8 cellular contexts compared by ENCODE assay signal in genomic region chrX:54182864-54183613, GRCh38. TPM values are rescaled to one million over a fixed set of nuclear protein-coding genes. Genes with fewer than 3 reads are reported as not detected.
A peak's percentile ranks its signal among the peaks of the same experiment; 100 is the strongest.
DNase-seq lines count a peak whose midpoint lies in the region; ATAC-seq lines count a peak whose summit lies in the region.

Gene FAM120C, minus strand, starts transcription at chrX:54183254. Its CDS starts 56 bp downstream, at chrX:54183198.

- ATAC-seq in GM21528 (IDR thresholded peaks at IDR 0.05; ENCODE audit: low FRiP score, unreplicated experiment): peak; percentile 66
- peak; percentile 79 for ATAC-seq in naive thymus-derived CD4-positive, alpha-beta T cell
- ATAC-seq in stimulated activated effector memory CD8-positive, alpha-beta T cell treated with anti-CD3 and anti-CD28 coated beads, Interleukin-12 subunit alpha, Interleukin-12 subunit beta, amount 100 ng/mL, for 72 hours: peak; percentile 64

- CTCF ChIA-PET in naive thymus-derived CD4-positive, alpha-beta T cell (lab: Charles Lee): interaction anchor here (0.8 kb wide), 1 partner anchor 140 kb away, joined by 3 read pairs; no protein-coding TSS in a partner anchor

- peak within 1 kb of the TSS; percentile 78 for H3K27ac ChIP-seq in naive thymus-derived CD4-positive, alpha-beta T cell (ENCODE audit: low read depth, low read length)

- H3K27ac Mint-ChIP-seq in activated T-helper 1 cell treated with anti-CD3 and anti-CD28 coated beads, Interleukin-12 subunit alpha, Interleukin-12 subunit beta, Interleukin-2, Interleukin-4 antibody, amounts not matched to agents 30 ng/mL and 10 ng/mL and 1 ng/mL, durations not matched to agents 14 hours and 24 hours and 36 hours: peak within 1 kb of the TSS; percentile 91
- H3K27ac Mint-ChIP-seq in naive thymus-derived CD4-positive, alpha-beta T cell: peak within 1 kb of the TSS; percentile 81 to 91 (median 88)
- H3K27ac Mint-ChIP-seq in stimulated activated effector memory CD8-positive, alpha-beta T cell treated with anti-CD3 and anti-CD28 coated beads, Interleukin-12 subunit alpha, Interleukin-12 subunit beta, amount 100 ng/mL, for 72 hours: peak within 1 kb of the TSS; percentile 81

- H3K4me3 ChIP-seq in naive thymus-derived CD4-positive, alpha-beta T cell (ENCODE audit: low read length): peak within 1 kb of the TSS; percentile 62

- peaks cover 21% of the 10 kb centered on the region for H3K36me3 Mint-ChIP-seq in activated T-helper 1 cell treated with anti-CD3 and anti-CD28 coated beads, Interleukin-12 subunit alpha, Interleukin-12 subunit beta, Interleukin-2, Interleukin-4 antibody, amounts not matched to agents 30 ng/mL and 10 ng/mL and 1 ng/mL, durations not matched to agents 14 hours and 24 hours and 36 hours (ENCODE audit: low read depth)
- peaks cover 0 to 14% (median 0%) of the 10 kb centered on the region in 5 donors for H3K36me3 Mint-ChIP-seq in naive thymus-derived CD4-positive, alpha-beta T cell
- H3K36me3 Mint-ChIP-seq in stimulated activated effector memory CD8-positive, alpha-beta T cell treated with anti-CD3 and anti-CD28 coated beads, Interleukin-12 subunit alpha, Interleukin-12 subunit beta, amount 100 ng/mL, for 72 hours: peaks cover 36% of the 10 kb centered on the region

- H3K27me3 ChIP-seq in naive thymus-derived CD4-positive, alpha-beta T cell (ENCODE audit: control insufficient read depth in 2 of 2, insufficient read depth in 2 of 2, low read length in 2 of 2): no peaks in the 10 kb centered on the region

- H3K4me1 ChIP-seq in naive thymus-derived CD4-positive, alpha-beta T cell (ENCODE audit: control insufficient read depth in 2 of 2, insufficient read depth in 2 of 2, low read length in 2 of 2): peaks cover 22 to 27% of the 10 kb centered on the region in 2 donors

- H3K36me3 ChIP-seq in naive thymus-derived CD4-positive, alpha-beta T cell (ENCODE audit: control insufficient read depth in 2 of 3, insufficient read depth in 3 of 3, low read length in 3 of 3): no peaks in the 10 kb centered on the region

- intact Hi-C loops in activated T-helper 1 cell treated with anti-CD3 and anti-CD28 coated beads, Interleukin-12 subunit alpha, Interleukin-12 subunit beta, Interleukin-2, Interleukin-4 antibody, amounts not matched to agents 30 ng/mL and 10 ng/mL and 1 ng/mL, durations not matched to agents 14 hours and 24 hours and 36 hours (cut with micrococcal nuclease): loop anchor here (1.0 to 5.0 kb wide), 11 partner anchors 139 to 1534 kb away; partner anchors contain the start of genes APEX2, GNL3L, PHF8 and RIBC1
- intact Hi-C loops in naive thymus-derived CD4-positive, alpha-beta T cell (cut with micrococcal nuclease): loop anchor here (1.0 to 5.0 kb wide), 15 partner anchors 139 to 1534 kb away; partner anchors contain the start of genes APEX2 (in 2 of the 2), GNL3L (in 2 of the 2), PHF8 (in 2 of the 2) and RIBC1 (in 2 of the 2)

- peak within 1 kb of the TSS; percentile 90 for H3K4me3 Mint-ChIP-seq in activated T-helper 1 cell treated with anti-CD3 and anti-CD28 coated beads, Interleukin-12 subunit alpha, Interleukin-12 subunit beta, Interleukin-2, Interleukin-4 antibody, amounts not matched to agents 30 ng/mL and 10 ng/mL and 1 ng/mL, durations not matched to agents 14 hours and 24 hours and 36 hours
- peak within 1 kb of the TSS; percentile 70 to 92 (median 88) for H3K4me3 Mint-ChIP-seq in naive thymus-derived CD4-positive, alpha-beta T cell
- H3K4me3 Mint-ChIP-seq in stimulated activated effector memory CD8-positive, alpha-beta T cell treated with anti-CD3 and anti-CD28 coated beads, Interleukin-12 subunit alpha, Interleukin-12 subunit beta, amount 100 ng/mL, for 72 hours: peak within 1 kb of the TSS; percentile 76

- H3K27me3 Mint-ChIP-seq in activated T-helper 1 cell treated with anti-CD3 and anti-CD28 coated beads, Interleukin-12 subunit alpha, Interleukin-12 subunit beta, Interleukin-2, Interleukin-4 antibody, amounts not matched to agents 30 ng/mL and 10 ng/mL and 1 ng/mL, durations not matched to agents 14 hours and 24 hours and 36 hours (ENCODE audit: insufficient read depth): no peaks in the 10 kb centered on the region
- H3K27me3 Mint-ChIP-seq in naive thymus-derived CD4-positive, alpha-beta T cell: no peaks in the 10 kb centered on the region

- in situ Hi-C loops in KBM-7 (cut with MboI; ENCODE audit: low pct_unique_long_range_greater_than_20kb, low sequenced_read_pairs): no loop called here

- H3K4me1 Mint-ChIP-seq in activated T-helper 1 cell treated with anti-CD3 and anti-CD28 coated beads, Interleukin-12 subunit alpha, Interleukin-12 subunit beta, Interleukin-2, Interleukin-4 antibody, amounts not matched to agents 30 ng/mL and 10 ng/mL and 1 ng/mL, durations not matched to agents 14 hours and 24 hours and 36 hours (ENCODE audit: low read depth): peaks cover 40% of the 10 kb centered on the region
- peaks cover 30 to 41% (median 39%) of the 10 kb centered on the region in 7 donors for H3K4me1 Mint-ChIP-seq in naive thymus-derived CD4-positive, alpha-beta T cell
- peaks cover 42% of the 10 kb centered on the region for H3K4me1 Mint-ChIP-seq in stimulated activated effector memory CD8-positive, alpha-beta T cell treated with anti-CD3 and anti-CD28 coated beads, Interleukin-12 subunit alpha, Interleukin-12 subunit beta, amount 100 ng/mL, for 72 hours

- POLR2A ChIA-PET in naive thymus-derived CD4-positive, alpha-beta T cell (lab: Charles Lee): interaction anchor here (0.6 to 2.5 kb wide), 9 partner anchors 139 to 1305 kb away, joined by 3 to 31 read pairs (median 4); partner anchors contain the start of genes GNL3L, PHF8, TSPYL2 and TSR2

- H3K9me3 Mint-ChIP-seq in activated T-helper 1 cell treated with anti-CD3 and anti-CD28 coated beads, Interleukin-12 subunit alpha, Interleukin-12 subunit beta, Interleukin-2, Interleukin-4 antibody, amounts not matched to agents 30 ng/mL and 10 ng/mL and 1 ng/mL, durations not matched to agents 14 hours and 24 hours and 36 hours: no peaks in the 10 kb centered on the region
- H3K9me3 Mint-ChIP-seq in naive thymus-derived CD4-positive, alpha-beta T cell: no peaks in the 10 kb centered on the region
- no peaks in the 10 kb centered on the region for H3K9me3 Mint-ChIP-seq in stimulated activated effector memory CD8-positive, alpha-beta T cell treated with anti-CD3 and anti-CD28 coated beads, Interleukin-12 subunit alpha, Interleukin-12 subunit beta, amount 100 ng/mL, for 72 hours

- DNase-seq in D341Med (ENCODE audit: low spot score) (peak; percentile 91), KBM-7 (peak; percentile 92), RKO (ENCODE audit: low spot score) (peak; percentile 73), fibroblast of gingiva (ENCODE audit: low read depth) (peak; percentile 72)
- peak; percentile 38 for DNase-seq in activated T-helper 1 cell treated with anti-CD3 and anti-CD28 coated beads, Interleukin-12 subunit alpha, Interleukin-12 subunit beta, Interleukin-2, Interleukin-4 antibody, amounts not matched to agents 30 ng/mL and 10 ng/mL and 1 ng/mL, durations not matched to agents 14 hours and 24 hours and 36 hours (ENCODE audit: low spot score)
- peak; percentile 23 to 70 (median 65) for DNase-seq in naive thymus-derived CD4-positive, alpha-beta T cell
- DNase-seq in stimulated activated effector memory CD8-positive, alpha-beta T cell treated with anti-CD3 and anti-CD28 coated beads, Interleukin-12 subunit alpha, Interleukin-12 subunit beta, amount 100 ng/mL, for 72 hours (ENCODE audit: low spot score in 2 of 2): peak; percentile 14 to 75

- H3K9me3 ChIP-seq in naive thymus-derived CD4-positive, alpha-beta T cell (ENCODE audit: control insufficient read depth in 2 of 3, low read length in 3 of 3): no peaks in the 10 kb centered on the region

RNA-seq across cellular contexts. Expression of gene FAM120C, which starts in this region (rescaled TPM):
- total RNA-seq in activated T-helper 1 cell treated with anti-CD3 and anti-CD28 coated beads, Interleukin-12 subunit alpha, Interleukin-12 subunit beta, Interleukin-2, Interleukin-4 antibody, amounts not matched to agents 30 ng/mL and 10 ng/mL and 1 ng/mL, durations not matched to agents 14 hours and 24 hours and 36 hours: 10.4 and 11.8 TPM in 2 replicates
- total RNA-seq in naive thymus-derived CD4-positive, alpha-beta T cell: 10 to 100 TPM; 13.5 to 24.7 (median 17.6) TPM
- 1 to 10 TPM; 8.0 to 8.9 TPM for polyA plus RNA-seq in naive thymus-derived CD4-positive, alpha-beta T cell

Comparison
In these comparisons a context has a peak if more than half of its experiments do, and no peak if none do; other contexts are left out.
1. Peak in every context shown above with its lines: DNase-seq, ATAC-seq, H3K4me3 ChIP-seq and H3K27ac ChIP-seq.
2. DNase-seq: peak in every context shown above with its lines; median percentile 92 in KBM-7; 91 in D341Med; 73 in RKO; 72 in fibroblast of gingiva; 65 in naive thymus-derived CD4-positive, alpha-beta T cell; 44 in stimulated activated effector memory CD8-positive, alpha-beta T cell treated with anti-CD3 and anti-CD28 coated beads, Interleukin-12 subunit alpha, Interleukin-12 subunit beta, amount 100 ng/mL, for 72 hours; 38 in activated T-helper 1 cell treated with anti-CD3 and anti-CD28 coated beads, Interleukin-12 subunit alpha, Interleukin-12 subunit beta, Interleukin-2, Interleukin-4 antibody, amounts not matched to agents 30 ng/mL and 10 ng/mL and 1 ng/mL, durations not matched to agents 14 hours and 24 hours and 36 hours.